8 cellular contexts compared by ENCODE assay signal in genomic region chr11:62678433-62678769, GRCh38. TPM values are rescaled to one million over a fixed set of nuclear protein-coding genes. Genes with fewer than 3 reads are reported as not detected.
A peak's percentile ranks its signal among the peaks of the same experiment; 100 is the strongest.
DNase-seq lines count a peak whose midpoint lies in the region; ATAC-seq and TF ChIP-seq lines count a peak whose summit lies in the region.

No MANE protein-coding gene starts in this region.

- peaks cover 18% of the 10 kb centered on the region for H3K36me3 ChIP-seq in SJCRH30
- peaks cover 7% of the 10 kb centered on the region for H3K36me3 ChIP-seq in fibroblast of lung (ENCODE audit: control insufficient read depth, insufficient read depth, low read length)

- H3K4me1 ChIP-seq in SJCRH30 (peaks cover 6% of the 10 kb centered on the region), fibroblast of lung (ENCODE audit: control insufficient read depth, extremely low read depth, insufficient read depth, low read length) (peaks cover 5% of the 10 kb centered on the region)

- peak overlapping the region; percentile 99 for H3K4me2 ChIP-seq in fibroblast of lung (ENCODE audit: extremely low read depth, insufficient read depth, low read length)

- peak; percentile 7 for ATAC-seq in GM18511 (IDR thresholded peaks at IDR 0.05; ENCODE audit: unreplicated experiment)

- TF ChIP-seq CTCF in fibroblast of lung (conservative IDR thresholded peaks at IDR 0.05 in 1 of 2, IDR thresholded peaks at IDR 0.05 in 1 of 2; ENCODE audit: low read depth in 1 of 2, low read length in 2 of 2) (no peak), retinal pigment epithelial cell (conservative IDR thresholded peaks at IDR 0.05; ENCODE audit: low read depth, low read length) (no peak)

- DNase-seq in SJCRH30 (no peak), fibroblast of lung (ENCODE audit: low read depth in 2 of 2) (no peak), retinal pigment epithelial cell (ENCODE audit: low read depth) (no peak), cerebellar cortex (ENCODE audit: low spot score) (no peak), midbrain (lab: John Stamatoyannopoulos, UW) (no peak), GM19240 (ENCODE audit: insufficient read length, low spot score) (no peak), T-helper 9 cell (no peak)

- no peaks in the 10 kb centered on the region for H4K20me1 ChIP-seq in fibroblast of lung (ENCODE audit: control insufficient read depth, extremely low read depth, insufficient read depth, low read length)

- H3K79me2 ChIP-seq in fibroblast of lung (ENCODE audit: control insufficient read depth, insufficient read depth, low read length) = peaks cover 13% of the 10 kb centered on the region

- no peak overlapping the region for H2AFZ ChIP-seq in fibroblast of lung (ENCODE audit: low read length)

- H3K27me3 ChIP-seq in SJCRH30 (no peaks in the 10 kb centered on the region), fibroblast of lung (ENCODE audit: control insufficient read depth, insufficient read depth, low read length) (no peaks in the 10 kb centered on the region)

- peak overlapping the region; percentile 70 for H3K27ac ChIP-seq in SJCRH30
- H3K27ac ChIP-seq in fibroblast of lung (ENCODE audit: insufficient read depth, low read length) = peak overlapping the region; percentile 88

- H3K9ac ChIP-seq in fibroblast of lung (ENCODE audit: insufficient read depth, low read length) = peak overlapping the region; percentile 90

- H3K9me3 ChIP-seq in SJCRH30 (replicated peaks) = no peaks in the 10 kb centered on the region
- no peaks in the 10 kb centered on the region for H3K9me3 ChIP-seq in fibroblast of lung (ENCODE audit: control insufficient read depth, insufficient read depth, low read depth, low read length)

- H3K4me3 ChIP-seq in SJCRH30 (peak overlapping the region; percentile 99), fibroblast of lung (replicated peaks in 1 of 4; ENCODE audit: control extremely low read depth in 1 of 4, insufficient read depth in 1 of 4, low read depth in 3 of 4, low read length in 4 of 4) (peak overlapping the region; percentile 74 to 88 (median 82)), retinal pigment epithelial cell (ENCODE audit: low read length) (peak overlapping the region; percentile 95)

RNA-seq across cellular contexts. Expression of gene UBXN1, which starts 0.5 kb away (rescaled TPM):
- 70.4 and 73.1 TPM in 2 replicates for total RNA-seq in SJCRH30 (2014; rRNA removed; shearing (Covaris generic))
- 143 and 229 TPM in 2 replicates for total RNA-seq in fibroblast of lung
- 76.4 and 88.6 TPM in 2 replicates for polyA plus RNA-seq in fibroblast of lung
- polyA plus RNA-seq in fibroblast of lung (2012) = 94.8 and 108 TPM in 2 replicates
- 22.4 and 24.9 TPM in 2 replicates for polyA minus RNA-seq in fibroblast of lung (ENCODE audit: low replicate concordance)

RNA-seq across cellular contexts. Expression of gene LBHD1, which starts 6.3 kb away (rescaled TPM):
- 3.2 and 6.3 TPM in 2 replicates for total RNA-seq in SJCRH30 (2014; rRNA removed; shearing (Covaris generic))
- total RNA-seq in fibroblast of lung = 3.6 and 4.5 TPM in 2 replicates
- 3.1 and 3.4 TPM in 2 replicates for polyA plus RNA-seq in fibroblast of lung
- 2.0 and 2.7 TPM in 2 replicates for polyA plus RNA-seq in fibroblast of lung (2012)
- polyA minus RNA-seq in fibroblast of lung (ENCODE audit: low replicate concordance) = 3.9 and 14.8 TPM in 2 replicates

RNA-seq across cellular contexts. Expression of gene UQCC3, which starts 6.9 kb away (rescaled TPM):
- 11.5 and 15.7 TPM in 2 replicates for total RNA-seq in SJCRH30 (2014; rRNA removed; shearing (Covaris generic))
- total RNA-seq in fibroblast of lung = 12.1 and 14.0 TPM in 2 replicates
- polyA plus RNA-seq in fibroblast of lung = 4.7 and 7.3 TPM in 2 replicates
- 10.3 and 15.9 TPM in 2 replicates for polyA plus RNA-seq in fibroblast of lung (2012)
- polyA minus RNA-seq in fibroblast of lung (ENCODE audit: low replicate concordance) = 0.63 and 2.7 TPM in 2 replicates

RNA-seq across cellular contexts. Expression of gene LRRN4CL, which starts 10.9 kb away (rescaled TPM):
- total RNA-seq in SJCRH30 (2014; rRNA removed; shearing (Covaris generic)) = 0.55 and 0.73 TPM in 2 replicates
- 13.4 and 31.5 TPM in 2 replicates for total RNA-seq in fibroblast of lung
- 7.9 and 12.7 TPM in 2 replicates for polyA plus RNA-seq in fibroblast of lung
- polyA plus RNA-seq in fibroblast of lung (2012) = 17.4 and 26.8 TPM in 2 replicates
- 16.4 and 16.8 TPM in 2 replicates for polyA minus RNA-seq in fibroblast of lung (ENCODE audit: low replicate concordance)

RNA-seq across cellular contexts. Expression of gene CSKMT, which starts 13.3 kb away (rescaled TPM):
- total RNA-seq in SJCRH30 (2014; rRNA removed; shearing (Covaris generic)) = 8.5 and 10.4 TPM in 2 replicates
- 8.4 and 9.8 TPM in 2 replicates for total RNA-seq in fibroblast of lung
- polyA plus RNA-seq in fibroblast of lung = 2.6 and 2.9 TPM in 2 replicates
- polyA plus RNA-seq in fibroblast of lung (2012) = 4.9 and 5.0 TPM in 2 replicates
- polyA minus RNA-seq in fibroblast of lung (ENCODE audit: low replicate concordance) = 16.5 and 17.0 TPM in 2 replicates
